ENCODE assay signal across 17 cellular contexts in the genomic region with DNA sequence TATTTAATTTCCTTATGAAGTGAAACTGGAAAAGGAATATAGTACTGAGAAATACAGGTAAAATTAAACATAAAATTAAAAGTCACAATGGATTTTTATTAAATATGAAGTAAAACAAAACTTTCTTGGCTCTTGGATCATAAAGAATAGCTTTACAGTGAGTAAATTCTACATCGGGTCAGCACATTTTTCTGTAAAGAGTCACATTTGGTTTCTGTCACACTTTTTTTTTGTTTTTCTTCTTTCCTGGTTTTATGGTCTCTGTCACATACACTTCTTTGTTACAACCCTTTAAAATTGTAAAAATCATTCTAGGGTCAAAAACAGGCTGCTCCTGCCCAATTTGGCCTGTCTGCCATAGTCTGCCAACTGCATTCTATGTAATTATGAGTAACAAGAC.
A peak's percentile ranks its signal among the peaks of the same experiment; 100 is the strongest.
DNase-seq lines count a peak whose midpoint lies in the region; ATAC-seq and TF ChIP-seq lines count a peak whose summit lies in the region.
"Had no signal": no experiment of that assay in that cellular context is flagged by ENCODE, and none has a peak within 500 bp of the region (broad histone marks: within the 10 kb centered on the region; RNA-seq: fewer than 3 reads in every experiment).

No MANE protein-coding gene starts in this region.

- ATAC-seq in SK-N-SH treated with all-trans-retinoic acid at 6 μM for 48 hours (peak; percentile 54; the same call in 2 of the 3 replicates), HG03460 (IDR thresholded peaks at IDR 0.05; ENCODE audit: unreplicated experiment) (no peak)
- ATAC-seq in activated CD4-positive, CD25-positive, alpha-beta regulatory T cell treated with anti-CD3 and anti-CD28 coated beads, Interleukin-2, amount 50 U/mL, for 24 hours = no peak

- peak; percentile 10 for DNase-seq in AG08395 (ENCODE audit: low spot score)
- DNase-seq in HCEC 1CT = peak; percentile 43
- peak; percentile 29 for DNase-seq in kidney tubule cell (ENCODE audit: low spot score)
- DNase-seq in activated T-cell treated with anti-CD3 and anti-CD28 coated beads, Interleukin-2, amount 50 U/mL, for 1 hour = no peak
- DNase-seq in NCI-H1436 (lab: John Stamatoyannopoulos, UW) = no peak
- DNase-seq: C1 segment of cervical spinal cord, DMS79 treated with DMSO at 0.1 percent for 48 hours, HFFc6, MM.1S, NCI-H1105 treated with DMSO at 0.1 percent for 48 hours, NCI-H1930, NCI-H2171, NCI-H774, PC-9 had no signal

TF ChIP-seq in SK-N-SH treated with all-trans-retinoic acid at 6 μM for 48 hours, 23 proteins besides CTCF, POLR2A, EP300 and RAD21:
- no peak for TF ChIP-seq SNAI2 (CRISPR knock-in tag; IDR thresholded peaks at IDR 0.05)
- TF ChIP-seq ZNF70 (CRISPR knock-in tag; IDR thresholded peaks at IDR 0.05) = no peak
- TF ChIP-seq ZFP3 (CRISPR knock-in tag; IDR thresholded peaks at IDR 0.05) = no peak
- no peak for TF ChIP-seq ZC3H10 (CRISPR knock-in tag; IDR thresholded peaks at IDR 0.05)
- TF ChIP-seq TCF4 (CRISPR knock-in tag; IDR thresholded peaks at IDR 0.05; ENCODE audit: borderline replicate concordance) = no peak
- TF ChIP-seq, protein P1, sequence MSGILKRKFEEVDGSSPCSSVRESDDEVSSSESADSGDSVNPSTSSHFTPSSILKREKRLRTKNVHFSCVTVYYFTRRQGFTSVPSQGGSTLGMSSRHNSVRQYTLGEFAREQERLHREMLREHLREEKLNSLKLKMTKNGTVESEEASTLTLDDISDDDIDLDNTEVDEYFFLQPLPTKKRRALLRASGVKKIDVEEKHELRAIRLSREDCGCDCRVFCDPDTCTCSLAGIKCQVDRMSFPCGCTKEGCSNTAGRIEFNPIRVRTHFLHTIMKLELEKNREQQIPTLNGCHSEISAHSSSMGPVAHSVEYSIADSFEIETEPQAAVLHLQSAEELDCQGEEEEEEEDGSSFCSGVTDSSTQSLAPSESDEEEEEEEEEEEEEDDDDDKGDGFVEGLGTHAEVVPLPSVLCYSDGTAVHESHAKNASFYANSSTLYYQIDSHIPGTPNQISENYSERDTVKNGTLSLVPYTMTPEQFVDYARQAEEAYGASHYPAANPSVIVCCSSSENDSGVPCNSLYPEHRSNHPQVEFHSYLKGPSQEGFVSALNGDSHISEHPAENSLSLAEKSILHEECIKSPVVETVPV (CRISPR knock-in tag; IDR thresholded peaks at IDR 0.05) = no peak
- no peak for TF ChIP-seq ISL1 (CRISPR knock-in tag; IDR thresholded peaks at IDR 0.05)
- TF ChIP-seq, protein P2, sequence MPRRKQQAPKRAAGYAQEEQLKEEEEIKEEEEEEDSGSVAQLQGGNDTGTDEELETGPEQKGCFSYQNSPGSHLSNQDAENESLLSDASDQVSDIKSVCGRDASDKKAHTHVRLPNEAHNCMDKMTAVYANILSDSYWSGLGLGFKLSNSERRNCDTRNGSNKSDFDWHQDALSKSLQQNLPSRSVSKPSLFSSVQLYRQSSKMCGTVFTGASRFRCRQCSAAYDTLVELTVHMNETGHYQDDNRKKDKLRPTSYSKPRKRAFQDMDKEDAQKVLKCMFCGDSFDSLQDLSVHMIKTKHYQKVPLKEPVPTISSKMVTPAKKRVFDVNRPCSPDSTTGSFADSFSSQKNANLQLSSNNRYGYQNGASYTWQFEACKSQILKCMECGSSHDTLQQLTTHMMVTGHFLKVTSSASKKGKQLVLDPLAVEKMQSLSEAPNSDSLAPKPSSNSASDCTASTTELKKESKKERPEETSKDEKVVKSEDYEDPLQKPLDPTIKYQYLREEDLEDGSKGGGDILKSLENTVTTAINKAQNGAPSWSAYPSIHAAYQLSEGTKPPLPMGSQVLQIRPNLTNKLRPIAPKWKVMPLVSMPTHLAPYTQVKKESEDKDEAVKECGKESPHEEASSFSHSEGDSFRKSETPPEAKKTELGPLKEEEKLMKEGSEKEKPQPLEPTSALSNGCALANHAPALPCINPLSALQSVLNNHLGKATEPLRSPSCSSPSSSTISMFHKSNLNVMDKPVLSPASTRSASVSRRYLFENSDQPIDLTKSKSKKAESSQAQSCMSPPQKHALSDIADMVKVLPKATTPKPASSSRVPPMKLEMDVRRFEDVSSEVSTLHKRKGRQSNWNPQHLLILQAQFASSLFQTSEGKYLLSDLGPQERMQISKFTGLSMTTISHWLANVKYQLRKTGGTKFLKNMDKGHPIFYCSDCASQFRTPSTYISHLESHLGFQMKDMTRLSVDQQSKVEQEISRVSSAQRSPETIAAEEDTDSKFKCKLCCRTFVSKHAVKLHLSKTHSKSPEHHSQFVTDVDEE (CRISPR knock-in tag; IDR thresholded peaks at IDR 0.05) = no peak
- TF ChIP-seq GLIS3 (CRISPR knock-in tag; IDR thresholded peaks at IDR 0.05) = no peak
- no peak for TF ChIP-seq ZFP30 (CRISPR knock-in tag; IDR thresholded peaks at IDR 0.05)

Comparison
In these comparisons a context has a peak if more than half of its experiments do, and no peak if none do; other contexts are left out.
1. DNase-seq: peak in AG08395 (single experiment), HCEC 1CT (single experiment) and kidney tubule cell (single experiment); none in activated T-cell treated with anti-CD3 and anti-CD28 coated beads, Interleukin-2, amount 50 U/mL, for 1 hour (single experiment) and NCI-H1436 (single experiment).